ENCODE assay signal across 24 cellular contexts in the genomic region with DNA sequence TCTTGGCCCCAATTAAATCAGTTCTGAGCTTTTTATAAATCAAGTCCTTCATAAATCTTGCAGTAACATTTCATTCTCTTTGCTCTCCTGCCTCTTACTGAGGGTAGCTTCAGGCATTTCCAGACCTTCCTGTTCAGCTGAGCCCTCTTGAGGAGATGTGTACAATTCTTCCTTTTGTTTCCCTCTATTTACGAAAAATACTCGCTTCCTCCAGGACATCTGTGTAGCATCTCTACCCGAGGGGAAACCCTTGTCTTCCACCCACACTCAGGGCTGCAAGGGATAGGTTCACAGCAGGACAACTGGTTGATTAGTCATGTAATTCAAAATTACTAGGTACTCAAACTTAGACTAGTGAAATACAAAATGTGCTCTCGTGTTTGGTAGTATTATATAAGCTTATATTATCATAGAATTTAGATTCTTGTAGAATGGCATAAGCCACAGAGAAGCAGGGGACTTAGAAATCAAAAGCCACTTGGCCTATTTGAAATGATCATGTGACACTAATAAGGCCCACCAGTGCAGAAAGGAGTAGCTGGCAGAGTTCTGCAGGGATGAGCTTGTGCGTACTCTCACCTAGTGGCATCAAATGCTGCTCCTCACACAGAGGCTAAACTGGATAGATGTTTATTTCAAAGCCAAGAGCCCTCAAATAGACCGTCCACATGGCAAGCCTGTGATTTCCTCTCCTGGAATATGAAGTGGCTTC.
DNase-seq lines count a peak whose midpoint lies in the region; ATAC-seq and TF ChIP-seq lines count a peak whose summit lies in the region.
"Had no signal": no experiment of that assay in that cellular context is flagged by ENCODE, and none has a peak within 500 bp of the region (broad histone marks: within the 10 kb centered on the region; RNA-seq: fewer than 3 reads in every experiment).

No MANE protein-coding gene starts in this region.

- H3K27ac Mint-ChIP-seq in mesothelial cell of epicardium, result peak overlapping the region; percentile 69
- H3K27ac Mint-ChIP-seq: activated CD8-positive, alpha-beta T cell treated with anti-CD3 and anti-CD28 coated beads for 36 hours had no signal

- DNase-seq in AG08395 (ENCODE audit: low spot score) (peak; percentile 28), NCI-H2227 treated with DMSO at 0.1 percent for 48 hours (lab: John Stamatoyannopoulos, UW) (peak; percentile 24), choroid plexus epithelial cell (ENCODE audit: low read depth) (peak; percentile 42), mesothelial cell of epicardium (ENCODE audit: low spot score in 2 of 2, unreplicated experiment in 2 of 2) (no peak), NOMO-1 treated with DMSO at 0.1 percent for 48 hours (lab: John Stamatoyannopoulos, UW; ENCODE audit: unreplicated experiment) (no peak), superior temporal gyrus (ENCODE audit: extremely low spot score) (no peak)
- DNase-seq in activated T-cell treated with anti-CD3 and anti-CD28 coated beads, Interleukin-2, amount 50 U/mL, for 4 hours, result no peak
- no peak for DNase-seq in activated naive CD4-positive, alpha-beta T cell treated with Interleukin-2 at 50 U/mL for 16 hours
- DNase-seq: activated CD8-positive, alpha-beta T cell treated with anti-CD3 and anti-CD28 coated beads for 36 hours; activated gamma-delta T cell treated with Interleukin-2 at 50 U/mL for 16 hours; amygdala; Caco-2; GOT3; NCI-H2107; NCI-H524; stimulated activated CD4-positive, alpha-beta T cell treated with anti-CD3 and anti-CD28 coated beads, Interleukin-12 subunit alpha, Interleukin-12 subunit beta, amount 100 ng/mL, for 4 hours; stimulated activated CD4-positive, alpha-beta T cell treated with anti-CD3 and anti-CD28 coated beads, Interleukin-4, amount 100 ng/mL, for 4 hours; stimulated activated naive CD8-positive, alpha-beta T cell treated with anti-CD3 and anti-CD28 coated beads, Interleukin-15, Interleukin-2, amounts not matched to agents 100 U/mL and 50 U/mL, for 24 hours; T1000; transverse colon had no signal

- no peak overlapping the region for H3K4me3 Mint-ChIP-seq in mesothelial cell of epicardium
- no peak overlapping the region for H3K4me3 Mint-ChIP-seq in activated T-cell treated with anti-CD3 and anti-CD28 coated beads, Interleukin-2, amount 50 U/mL, for 4 hours
- H3K4me3 Mint-ChIP-seq: activated CD8-positive, alpha-beta T cell treated with anti-CD3 and anti-CD28 coated beads for 36 hours had no signal

- H3K27me3 Mint-ChIP-seq in mesothelial cell of epicardium (ENCODE audit: low read depth), result no peaks in the 10 kb centered on the region
- peaks cover 24% of the 10 kb centered on the region for H3K27me3 Mint-ChIP-seq in activated T-cell treated with anti-CD3 and anti-CD28 coated beads, Interleukin-2, amount 50 U/mL, for 4 hours (ENCODE audit: low read depth)

- no peak for ATAC-seq in activated T-cell treated with anti-CD3 and anti-CD28 coated beads, Interleukin-2, amount 50 U/mL, for 4 hours
- ATAC-seq: A549; activated CD8-positive, alpha-beta T cell treated with anti-CD3 and anti-CD28 coated beads for 36 hours; stimulated activated naive CD8-positive, alpha-beta T cell treated with anti-CD3 and anti-CD28 coated beads, Interleukin-15, Interleukin-2, amounts not matched to agents 100 U/mL and 50 U/mL, for 24 hours had no signal

- H3K9me3 Mint-ChIP-seq in mesothelial cell of epicardium, result peaks cover 6% of the 10 kb centered on the region
- no peaks in the 10 kb centered on the region for H3K9me3 Mint-ChIP-seq in activated T-cell treated with anti-CD3 and anti-CD28 coated beads, Interleukin-2, amount 50 U/mL, for 4 hours
- H3K9me3 Mint-ChIP-seq: activated CD8-positive, alpha-beta T cell treated with anti-CD3 and anti-CD28 coated beads for 36 hours had no signal

- H3K36me3 Mint-ChIP-seq in mesothelial cell of epicardium, result no peaks in the 10 kb centered on the region
- no peaks in the 10 kb centered on the region for H3K36me3 Mint-ChIP-seq in activated T-cell treated with anti-CD3 and anti-CD28 coated beads, Interleukin-2, amount 50 U/mL, for 4 hours (ENCODE audit: insufficient read depth)

- no peak for TF ChIP-seq CTCF in choroid plexus epithelial cell (conservative IDR thresholded peaks at IDR 0.05; ENCODE audit: low read depth, low read length)
- no peak for TF ChIP-seq CTCF in mesothelial cell of epicardium (IDR thresholded peaks at IDR 0.05; ENCODE audit: unreplicated experiment)

- H3K4me1 Mint-ChIP-seq in mesothelial cell of epicardium, result peaks cover 15% of the 10 kb centered on the region
- H3K4me1 Mint-ChIP-seq in activated T-cell treated with anti-CD3 and anti-CD28 coated beads, Interleukin-2, amount 50 U/mL, for 4 hours (ENCODE audit: low read depth), result no peaks in the 10 kb centered on the region

- H3K4me3 ChIP-seq in choroid plexus epithelial cell (ENCODE audit: low read depth, low read length), result no peak overlapping the region
- H3K4me3 ChIP-seq: A549, BLaER1, lung, right atrium auricular region, transverse colon had no signal

Comparison
In these comparisons a context has a peak if more than half of its experiments do, and no peak if none do; other contexts are left out.
1. DNase-seq: peak in AG08395 (single experiment), NCI-H2227 treated with DMSO at 0.1 percent for 48 hours (single experiment) and choroid plexus epithelial cell (single experiment); none in mesothelial cell of epicardium (0 of 2), activated T-cell treated with anti-CD3 and anti-CD28 coated beads, Interleukin-2, amount 50 U/mL, for 4 hours (single experiment), NOMO-1 treated with DMSO at 0.1 percent for 48 hours (single experiment), superior temporal gyrus (single experiment) and activated naive CD4-positive, alpha-beta T cell treated with Interleukin-2 at 50 U/mL for 16 hours (single experiment).